In the genomic region with DNA sequence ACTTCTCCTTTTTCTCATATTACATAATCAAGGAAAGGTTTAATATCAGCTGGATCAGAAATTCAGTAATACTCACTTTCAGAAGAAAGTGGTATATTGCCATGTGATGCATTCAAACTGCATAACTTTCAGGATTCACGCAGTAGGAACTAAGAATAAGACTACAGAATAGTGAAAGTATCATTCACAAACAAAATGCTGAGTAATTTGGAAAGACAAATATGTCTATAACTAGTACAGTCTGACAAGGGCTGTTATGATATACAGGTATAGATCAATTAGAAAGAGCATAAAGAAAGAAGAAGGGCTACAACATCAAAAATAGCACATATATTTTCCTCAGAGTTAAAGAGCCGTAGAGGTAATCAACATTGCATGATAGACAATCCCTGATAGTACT, we compare ENCODE assay signal across 28 cellular contexts.
"Had no signal": no experiment of that assay in that cellular context is flagged by ENCODE, and none has a peak within 500 bp of the region (broad histone marks: within the 10 kb centered on the region; RNA-seq: fewer than 3 reads in every experiment).

No MANE protein-coding gene starts in this region.

- H3K36me3 ChIP-seq: esophagus muscularis mucosa, esophagus squamous epithelium, gastrocnemius medialis, gastroesophageal sphincter, heart left ventricle, heart right ventricle had no signal

- H3K9me3 ChIP-seq: esophagus muscularis mucosa, esophagus squamous epithelium, gastrocnemius medialis, gastroesophageal sphincter, heart right ventricle had no signal

- H3K27me3 ChIP-seq: dorsolateral prefrontal cortex, esophagus muscularis mucosa, esophagus squamous epithelium, foreskin keratinocyte, gastrocnemius medialis, gastroesophageal sphincter, heart left ventricle, heart right ventricle, hepatocyte had no signal

- H3K27ac ChIP-seq: coronary artery, dorsolateral prefrontal cortex, epithelial cell of prostate, esophagus muscularis mucosa, esophagus squamous epithelium, foreskin keratinocyte, gastrocnemius medialis, gastroesophageal sphincter, heart left ventricle, heart right ventricle, hepatocyte had no signal

- FAIRE-seq: endometrium, endothelial cell of umbilical vein, frontal cortex had no signal

- H2AFZ ChIP-seq: hepatocyte had no signal

- ATAC-seq: effector memory CD8-positive, alpha-beta T cell; esophagus mucosa; foreskin keratinocyte; gastrocnemius medialis; gastroesophageal sphincter; heart left ventricle; heart right ventricle had no signal

- H3K79me2 ChIP-seq: hepatocyte had no signal

- H3K4me2 ChIP-seq: hepatocyte had no signal

- H3K4me1 ChIP-seq: esophagus muscularis mucosa, esophagus squamous epithelium, foreskin keratinocyte, gastrocnemius medialis, gastroesophageal sphincter, heart left ventricle, heart right ventricle had no signal

- H3K4me3 ChIP-seq: coronary artery, dorsolateral prefrontal cortex, esophagus muscularis mucosa, esophagus squamous epithelium, gastrocnemius medialis, gastroesophageal sphincter, heart left ventricle, heart right ventricle, hepatocyte had no signal

- DNase-seq: cortex of kidney; dermis blood vessel endothelial cell; dorsolateral prefrontal cortex; effector CD4-positive, alpha-beta T cell; effector CD8-positive, alpha-beta T cell; effector memory CD4-positive, alpha-beta T cell; effector memory CD8-positive, alpha-beta T cell; endodermal cell; erythroblast; esophagus squamous epithelium; foreskin fibroblast; foreskin keratinocyte; foreskin melanocyte; gastrocnemius medialis; glutamatergic neuron; head of caudate nucleus; heart left ventricle; heart right ventricle; hippocampal formation had no signal
